Comparison of ENCODE assay signal across 8 cellular contexts in genomic region chr9:135887021-135887507, GRCh38. TPM values are rescaled to one million over a fixed set of nuclear protein-coding genes. Genes with fewer than 3 reads are reported as not detected.
A peak's percentile ranks its signal among the peaks of the same experiment; 100 is the strongest.
DNase-seq lines count a peak whose midpoint lies in the region; ATAC-seq and TF ChIP-seq lines count a peak whose summit lies in the region.

No MANE protein-coding gene starts in this region.

- TF ChIP-seq EP300 in esophagus muscularis mucosa (IDR thresholded peaks at IDR 0.05): no peak

- no peak for DNase-seq in RWPE2 (ENCODE audit: low spot score)
- DNase-seq in epithelial cell of prostate (ENCODE audit: low read depth, low spot score): no peak
- DNase-seq in smooth muscle cell (lab: John Stamatoyannopoulos, UW; ENCODE audit: unreplicated experiment): no peak
- DNase-seq in DMS53 (lab: John Stamatoyannopoulos, UW): no peak
- DNase-seq in stimulated activated CD4-positive, alpha-beta T cell treated with anti-CD3 and anti-CD28 coated beads, Interleukin-4, amount 100 ng/mL, for 4 hours: no peak
- no peak for DNase-seq in esophagus muscularis mucosa (ENCODE audit: extremely low spot score)

- H4K20me1 ChIP-seq in smooth muscle cell (ENCODE audit: low read depth): peaks cover 100% of the 10 kb centered on the region

- H3K36me3 ChIP-seq in RWPE2 (ENCODE audit: low read depth) (no peaks in the 10 kb centered on the region), smooth muscle cell (ENCODE audit: low read depth) (no peaks in the 10 kb centered on the region), esophagus muscularis mucosa (peaks cover 0 to 7% (median 4%) of the 10 kb centered on the region in 4 donors)

- ATAC-seq in GM21825 (IDR thresholded peaks at IDR 0.05; ENCODE audit: unreplicated experiment) (peak; percentile 23), RWPE2 (ENCODE audit: low read depth) (no peak), HG02973 (IDR thresholded peaks at IDR 0.05; ENCODE audit: unreplicated experiment) (no peak)

- H3K4me1 ChIP-seq in RWPE2 (ENCODE audit: insufficient read depth, poor library complexity, severe bottlenecking) (peaks cover 57% of the 10 kb centered on the region), smooth muscle cell (ENCODE audit: low read depth) (peaks cover 60% of the 10 kb centered on the region), esophagus muscularis mucosa (peaks cover 49 to 84% (median 79%) of the 10 kb centered on the region in 4 donors)

- H3K27ac ChIP-seq in RWPE2 (ENCODE audit: poor library complexity, severe bottlenecking) (peak overlapping the region; percentile 30), epithelial cell of prostate (peak overlapping the region; percentile 43), smooth muscle cell (ENCODE audit: low read depth) (peak overlapping the region; percentile 91), esophagus muscularis mucosa (replicated peaks in 1 of 4) (peak overlapping the region in 1 of 4 donors; percentile 3)

- TF ChIP-seq CTCF in RWPE2 (IDR thresholded peaks at IDR 0.05; ENCODE audit: poor library complexity, severe bottlenecking) (no peak), smooth muscle cell (IDR thresholded peaks at IDR 0.05; ENCODE audit: borderline replicate concordance, insufficient read depth, poor library complexity, severe bottlenecking) (no peak), esophagus muscularis mucosa (IDR thresholded peaks at IDR 0.05) (no peak)

- peaks cover 6% of the 10 kb centered on the region for H3F3A ChIP-seq in smooth muscle cell (ENCODE audit: low read depth)

- TF ChIP-seq POLR2A in esophagus muscularis mucosa (IDR thresholded peaks at IDR 0.05; ENCODE audit: low read depth): no peak

- no peaks in the 10 kb centered on the region for H3K9me3 ChIP-seq in RWPE2 (ENCODE audit: severe bottlenecking)
- no peaks in the 10 kb centered on the region for H3K9me3 ChIP-seq in smooth muscle cell (replicated peaks; ENCODE audit: low read depth)
- H3K9me3 ChIP-seq in esophagus muscularis mucosa: no peaks in the 10 kb centered on the region

- H3K9ac ChIP-seq in smooth muscle cell (ENCODE audit: low read depth): peak overlapping the region; percentile 66

- intact Hi-C loops in esophagus muscularis mucosa (cut with DNase I): no loop called here

- no peak overlapping the region for H3K4me3 ChIP-seq in RWPE2 (ENCODE audit: severe bottlenecking)
- no peak overlapping the region for H3K4me3 ChIP-seq in smooth muscle cell
- H3K4me3 ChIP-seq in esophagus muscularis mucosa: no peak overlapping the region

- H3K27me3 ChIP-seq in RWPE2 (ENCODE audit: insufficient read depth, poor library complexity, severe bottlenecking) (no peaks in the 10 kb centered on the region), smooth muscle cell (ENCODE audit: low read depth) (no peaks in the 10 kb centered on the region), esophagus muscularis mucosa (no peaks in the 10 kb centered on the region)

- H2AFZ ChIP-seq in smooth muscle cell (ENCODE audit: low read depth): no peak overlapping the region

- peak overlapping the region; percentile 81 for H3K4me2 ChIP-seq in smooth muscle cell

- WGBS in smooth muscle cell (ENCODE audit: low lambda C conversion rate): 83% methylated on average over 18 of the region's 18 CpGs
- 61% methylated on average over 18 of the region's 18 CpGs for WGBS in esophagus muscularis mucosa

- peaks cover 90% of the 10 kb centered on the region for H3K79me2 ChIP-seq in smooth muscle cell (ENCODE audit: low read depth)

RNA-seq across cellular contexts. Expression of gene CAMSAP1, which starts 20.3 kb away (rescaled TPM):
- total RNA-seq in smooth muscle cell (15.1 and 17.8 TPM in 2 replicates), esophagus muscularis mucosa (10 to 100 TPM; 21.0 to 52.7 (median 30.5) TPM)
- polyA plus RNA-seq in smooth muscle cell: 5.3 and 5.4 TPM in 2 replicates
